In genomic region chr17:82890339-82890730, GRCh38 we compare ENCODE assay signal across 1 cellular context.
TF ChIP-seq lines count a peak whose summit lies in the region.

No MANE protein-coding gene starts in this region.

TF ChIP-seq in HCT116, 20 proteins besides CTCF, POLR2A, EP300 and RAD21 (continued from another document):
- TF ChIP-seq ZBTB33 (IDR thresholded peaks at IDR 0.05; ENCODE audit: extremely low read depth, insufficient replicate concordance, low read length) (no peak), SIN3A (IDR thresholded peaks at IDR 0.05; ENCODE audit: low read depth) (no peak), ZNF274 (IDR thresholded peaks at IDR 0.05; ENCODE audit: low read depth, low read length) (no peak)
